Comparison of ENCODE assay signal across 8 cellular contexts in genomic region chr19:12610540-12611360, GRCh38. TPM values are rescaled to one million over a fixed set of nuclear protein-coding genes. Genes with fewer than 3 reads are reported as not detected.
A peak's percentile ranks its signal among the peaks of the same experiment; 100 is the strongest.
DNase-seq lines count a peak whose midpoint lies in the region; ATAC-seq and TF ChIP-seq lines count a peak whose summit lies in the region.

TSS of gene ZNF490 (minus strand) at chr19:12610813. CDS start at chr19:12610680, 133 bp downstream.
TSS of gene ZNF791 (plus strand) at chr19:12610920. CDS start at chr19:12611080, 160 bp downstream.

- ATAC-seq in HG02938 (IDR thresholded peaks at IDR 0.05; ENCODE audit: unreplicated experiment) (peak; percentile 73), T-helper 17 cell (peak; percentile 86), upper lobe of right lung (peak; percentile 99)

- peak; percentile 78 to 79 for DNase-seq in NCI-H187 (lab: John Stamatoyannopoulos, UW)
- peak; percentile 84 to 91 (median 89) for DNase-seq in T-helper 17 cell
- DNase-seq in amygdala (lab: John Stamatoyannopoulos, UW) = peak; percentile 66 to 100 (median 96)
- DNase-seq in left ventricle myocardium inferior = peak; percentile 98
- peak; percentile 99 for DNase-seq in posterior vena cava (ENCODE audit: low spot score)
- DNase-seq in upper lobe of right lung = peak; percentile 98

- H3K4me1 Mint-ChIP-seq in T-helper 17 cell = peaks cover 23% of the 10 kb centered on the region

- peak within 1 kb of the TSS; percentile 98 for H3K4me3 Mint-ChIP-seq in T-helper 17 cell

- intact Hi-C loops in left ventricle myocardium inferior (cut with micrococcal nuclease) = no loop called here
- intact Hi-C loops in posterior vena cava (cut with DNase I) = no loop called here
- intact Hi-C loops in upper lobe of right lung (cut with DNase I) = no loop called here

- TF ChIP-seq POLR2A in GM15510 (IDR thresholded peaks at IDR 0.05; ENCODE audit: borderline replicate concordance, extremely low read depth, insufficient read length) = peak; percentile 93

- peaks cover 66% of the 10 kb centered on the region for H3K4me1 ChIP-seq in left ventricle myocardium inferior
- H3K4me1 ChIP-seq in upper lobe of right lung = peaks cover 37% of the 10 kb centered on the region

- H3K27me3 ChIP-seq in left ventricle myocardium inferior (ENCODE audit: low read depth) (no peaks in the 10 kb centered on the region), upper lobe of right lung (no peaks in the 10 kb centered on the region)

- H3K27ac ChIP-seq in left ventricle myocardium inferior (replicated peaks) (peak within 1 kb of the TSS; percentile 99), upper lobe of right lung (peak within 1 kb of the TSS; percentile 99)

- H3K9me3 ChIP-seq in T-helper 17 cell (ENCODE audit: control insufficient read depth, low read length, poor library complexity, severe bottlenecking) (no peaks in the 10 kb centered on the region), left ventricle myocardium inferior (replicated peaks) (no peaks in the 10 kb centered on the region), upper lobe of right lung (no peaks in the 10 kb centered on the region)

- peaks cover 3% of the 10 kb centered on the region for H3K36me3 Mint-ChIP-seq in T-helper 17 cell (ENCODE audit: low read depth)

- H3K27me3 Mint-ChIP-seq in T-helper 17 cell = no peaks in the 10 kb centered on the region

- H3K36me3 ChIP-seq in left ventricle myocardium inferior (peaks cover 40% of the 10 kb centered on the region), upper lobe of right lung (peaks cover 47% of the 10 kb centered on the region)

- TF ChIP-seq CTCF in left ventricle myocardium inferior (IDR thresholded peaks at IDR 0.05; ENCODE audit: borderline replicate concordance) (no peak), upper lobe of right lung (IDR thresholded peaks at IDR 0.05) (peak; percentile 6)

- peak within 1 kb of the TSS; percentile 96 for H3K27ac Mint-ChIP-seq in T-helper 17 cell

- H3K4me3 ChIP-seq in left ventricle myocardium inferior = peak within 1 kb of the TSS; percentile 99
- peak within 1 kb of the TSS; percentile 97 for H3K4me3 ChIP-seq in upper lobe of right lung

RNA-seq across cellular contexts. Expression of gene ZNF490, which starts in this region (rescaled TPM):
- total RNA-seq in T-helper 17 cell (1 to 10 TPM; 6.8 to 7.0 TPM), left ventricle myocardium inferior (4.1 TPM), posterior vena cava (1 to 10 TPM; 5.4 to 6.3 TPM), upper lobe of right lung (12.2 TPM)

RNA-seq across cellular contexts. Expression of gene ZNF791, which starts in this region (rescaled TPM):
- 10 to 100 TPM; 46.2 to 47.0 TPM for total RNA-seq in T-helper 17 cell
- total RNA-seq in left ventricle myocardium inferior = 15.4 TPM
- 10 to 100 TPM; 26.8 to 28.5 TPM for total RNA-seq in posterior vena cava
- 29.7 TPM for total RNA-seq in upper lobe of right lung

Comparison
In these comparisons a context has a peak if more than half of its experiments do, and no peak if none do; other contexts are left out.
1. Peak in every context shown above with its lines: DNase-seq, ATAC-seq, H3K4me3 ChIP-seq and H3K27ac ChIP-seq.